Comparison of ENCODE assay signal across 20 cellular contexts in the genomic region with DNA sequence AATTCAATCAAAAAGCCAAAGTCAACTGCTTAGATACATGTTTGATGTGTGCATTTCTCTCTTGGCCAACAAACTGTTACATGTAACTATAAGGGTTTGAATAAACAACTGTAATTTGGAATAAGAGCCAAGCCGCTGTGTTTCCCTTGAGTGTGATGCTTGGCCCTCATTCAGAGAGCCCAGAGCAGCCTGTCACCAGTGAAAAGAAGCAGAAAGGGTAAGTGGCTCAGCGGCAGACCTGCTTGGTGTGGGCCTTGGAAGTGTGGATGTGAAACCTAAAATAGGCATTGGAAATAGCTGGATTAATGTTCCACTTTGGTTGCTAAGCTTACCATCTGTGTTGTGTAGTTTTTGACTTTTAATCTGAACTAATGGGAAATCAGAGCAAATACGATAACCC.
DNase-seq lines count a peak whose midpoint lies in the region; ATAC-seq and TF ChIP-seq lines count a peak whose summit lies in the region.
"Had no signal": no experiment of that assay in that cellular context is flagged by ENCODE, and none has a peak within 500 bp of the region (broad histone marks: within the 10 kb centered on the region; RNA-seq: fewer than 3 reads in every experiment).

No MANE protein-coding gene starts in this region.

- TF ChIP-seq CTCF in dorsolateral prefrontal cortex (IDR thresholded peaks at IDR 0.05 in 54 of 56, conservative IDR thresholded peaks at IDR 0.05 in 2 of 56; ENCODE audit: low read depth in 1 of 56, partially characterized antibody in 56 of 56), result no peak

- no peak overlapping the region for H2BK120ac ChIP-seq in neuronal stem cell (ENCODE audit: low read depth, low read length)

- no peaks in the 10 kb centered on the region for H3K9me3 ChIP-seq in neuronal stem cell (replicated peaks in 1 of 2; ENCODE audit: control insufficient read depth in 2 of 2, insufficient read depth in 1 of 2, low read depth in 1 of 2, low read length in 2 of 2)
- H3K9me3 ChIP-seq: A549, BLaER1 had no signal

- no peaks in the 10 kb centered on the region for H3K36me3 ChIP-seq in neuronal stem cell (replicated peaks in 1 of 2; ENCODE audit: control insufficient read depth in 2 of 2, insufficient read depth in 2 of 2, low read length in 2 of 2)
- H3K36me3 ChIP-seq: BLaER1 had no signal

- H4K91ac ChIP-seq in neuronal stem cell (ENCODE audit: low read depth, low read length, poor library complexity), result no peak overlapping the region

- H2BK12ac ChIP-seq in neuronal stem cell (ENCODE audit: low read length), result no peak overlapping the region

- H3K14ac ChIP-seq in neuronal stem cell (ENCODE audit: low read length), result no peak overlapping the region

- H3K27ac ChIP-seq in neuronal stem cell (replicated peaks; ENCODE audit: low read length) (no peak overlapping the region), dorsolateral prefrontal cortex (no peak overlapping the region)
- H3K27ac ChIP-seq: A549, BLaER1 had no signal

- no peak overlapping the region for H3K4me2 ChIP-seq in neuronal stem cell (ENCODE audit: insufficient read depth, low read length, poor library complexity, severe bottlenecking)
- H3K4me2 ChIP-seq: A549, BLaER1 had no signal

- H3K4ac ChIP-seq in neuronal stem cell (ENCODE audit: low read length), result no peak overlapping the region

- no peak for ATAC-seq in HG03520 (IDR thresholded peaks at IDR 0.05; ENCODE audit: unreplicated experiment)
- ATAC-seq: A549, HepG2, PC-3 had no signal

- H2AK5ac ChIP-seq in neuronal stem cell (ENCODE audit: low read depth, low read length), result no peak overlapping the region

- no peak overlapping the region for H2BK5ac ChIP-seq in neuronal stem cell (ENCODE audit: low read length)

- peak overlapping the region; percentile 64 for H2AFZ ChIP-seq in neuronal stem cell (ENCODE audit: low read length)

- H4K8ac ChIP-seq in neuronal stem cell (ENCODE audit: low read depth, low read length), result no peak overlapping the region

- intact Hi-C loops in dorsolateral prefrontal cortex (cut with DNase I), result no loop called here

- H3K4me3 ChIP-seq in neuronal stem cell (ENCODE audit: low read length in 2 of 2) (no peak overlapping the region), dorsolateral prefrontal cortex (no peak overlapping the region)
- H3K4me3 ChIP-seq: A549, BLaER1 had no signal

- no peak overlapping the region for H3K18ac ChIP-seq in neuronal stem cell (ENCODE audit: low read length)

- no peaks in the 10 kb centered on the region for H3K79me1 ChIP-seq in neuronal stem cell (ENCODE audit: low read depth, low read length)

- H3K27me3 ChIP-seq in neuronal stem cell (ENCODE audit: control insufficient read depth in 3 of 3, insufficient read depth in 3 of 3, low read depth in 1 of 3, low read length in 3 of 3), result no peaks in the 10 kb centered on the region
- H3K27me3 ChIP-seq in dorsolateral prefrontal cortex, result peaks cover 0 to 3% (median 0%) of the 10 kb centered on the region in 45 donors
- H3K27me3 ChIP-seq: BLaER1 had no signal

- H3K4me1 ChIP-seq in neuronal stem cell (ENCODE audit: control insufficient read depth in 2 of 2, insufficient read depth in 1 of 2, low read depth in 1 of 2, low read length in 2 of 2), result no peaks in the 10 kb centered on the region
- H3K4me1 ChIP-seq: A549, BLaER1 had no signal

- no peak overlapping the region for H3K9ac ChIP-seq in neuronal stem cell (ENCODE audit: low read depth, low read length, poor library complexity)
- H3K9ac ChIP-seq: BLaER1 had no signal

- H3K23ac ChIP-seq in neuronal stem cell (ENCODE audit: low read depth, low read length, poor library complexity), result no peak overlapping the region

- WGBS in neuronal stem cell (ENCODE audit: extremely low coverage in 2 of 2, insufficient read length in 2 of 2, insufficient replicate concordance in 1 of 2), 2 donors, result no CpG with 5 or more reads among the region's 3 CpGs

- no peak overlapping the region for H2BK15ac ChIP-seq in neuronal stem cell (ENCODE audit: low read length)

- DNase-seq in NCI-H748 (lab: John Stamatoyannopoulos, UW; ENCODE audit: unreplicated experiment) (peak; percentile 16), NCI-H748 treated with DMSO at 0.1 percent for 48 hours (lab: John Stamatoyannopoulos, UW) (no peak), NCI-H1092 (lab: John Stamatoyannopoulos, UW) (peak; percentile 31), NCI-H69 (lab: John Stamatoyannopoulos, UW) (peak; percentile 8), neuronal stem cell (ENCODE audit: low spot score) (no peak), globus pallidus (ENCODE audit: low spot score) (no peak), dorsolateral prefrontal cortex (no peak)
- DNase-seq: CD4-positive, alpha-beta memory T cell; DMS79 treated with DMSO at 0.1 percent for 48 hours; KBM-7; NCI-H1694 treated with DMSO at 0.1 percent for 48 hours; NCI-H510A treated with DMSO at 0.1 percent for 48 hours; PC-3; RPMI8226; SIG-M5; T-helper 1 cell had no signal

Comparison
In these comparisons a context has a peak if more than half of its experiments do, and no peak if none do; other contexts are left out.
1. DNase-seq: peak in NCI-H748 (single experiment), NCI-H1092 (single experiment) and NCI-H69 (single experiment); none in NCI-H748 treated with DMSO at 0.1 percent for 48 hours (single experiment), neuronal stem cell (single experiment), globus pallidus (single experiment) and dorsolateral prefrontal cortex (0 of 10).